ENCODE assay signal across 8 cellular contexts in the genomic region with DNA sequence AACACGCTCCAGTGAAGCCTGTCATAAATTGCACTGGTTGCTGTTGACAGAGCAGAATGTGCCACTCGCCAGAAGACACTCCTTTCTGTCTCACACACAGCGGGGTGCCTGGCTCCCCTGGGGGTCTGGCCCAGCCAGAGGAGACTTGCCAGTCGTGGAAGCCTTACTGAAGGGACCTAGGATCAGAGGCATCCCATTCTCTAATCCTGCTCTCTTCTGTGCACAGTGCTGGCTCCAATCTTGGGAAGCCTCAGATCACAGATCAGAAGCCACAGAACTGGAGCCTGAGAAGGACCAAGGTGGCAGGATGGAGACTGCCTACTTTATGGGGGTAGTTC. TPM values are rescaled to one million over a fixed set of nuclear protein-coding genes. Genes with fewer than 3 reads are reported as not detected.
DNase-seq lines count a peak whose midpoint lies in the region; ATAC-seq and TF ChIP-seq lines count a peak whose summit lies in the region.

No MANE protein-coding gene starts in this region.

- no peaks in the 10 kb centered on the region for H3F3A ChIP-seq in OCI-LY1 (ENCODE audit: insufficient read depth, low read length)

- no peak overlapping the region for H3K18ac ChIP-seq in neuronal stem cell (ENCODE audit: low read length)

- H3K27me3 Mint-ChIP-seq in CD8-positive, alpha-beta T cell (ENCODE audit: low read depth), result no peaks in the 10 kb centered on the region
- peaks cover 7% of the 10 kb centered on the region for H3K27me3 Mint-ChIP-seq in endothelial cell (ENCODE audit: unreplicated experiment)

- H3K27ac Mint-ChIP-seq in CD8-positive, alpha-beta T cell, result peak overlapping the region; percentile 88
- peak overlapping the region; percentile 78 for H3K27ac Mint-ChIP-seq in endothelial cell (ENCODE audit: unreplicated experiment)

- POLR2A ChIA-PET in CD8-positive, alpha-beta T cell (lab: Charles Lee), result interaction anchor here (3.7 to 6.0 kb wide), 2 partner anchors 15 to 41 kb away, joined by 31 to 112 read pairs; no protein-coding TSS in a partner anchor

- H4K20me1 ChIP-seq in OCI-LY1 (ENCODE audit: insufficient read depth, low read length), result no peaks in the 10 kb centered on the region

- H3K9me3 ChIP-seq in CD8-positive, alpha-beta T cell (ENCODE audit: low read length), result no peaks in the 10 kb centered on the region
- H3K9me3 ChIP-seq in OCI-LY1 (ENCODE audit: low read length), result no peaks in the 10 kb centered on the region
- H3K9me3 ChIP-seq in neuronal stem cell (replicated peaks in 1 of 2; ENCODE audit: control insufficient read depth in 2 of 2, insufficient read depth in 1 of 2, low read depth in 1 of 2, low read length in 2 of 2), result no peaks in the 10 kb centered on the region

- no peak overlapping the region for H2BK12ac ChIP-seq in neuronal stem cell (ENCODE audit: low read length)

- H3K79me2 ChIP-seq in OCI-LY1 (ENCODE audit: insufficient read depth, low read length), result peaks cover 21% of the 10 kb centered on the region

- no peak overlapping the region for H4K8ac ChIP-seq in neuronal stem cell (ENCODE audit: low read depth, low read length)

- H3K4me3 Mint-ChIP-seq in CD8-positive, alpha-beta T cell, result peak overlapping the region; percentile 81
- peak overlapping the region; percentile 96 for H3K4me3 Mint-ChIP-seq in endothelial cell (ENCODE audit: unreplicated experiment)

- H3K4me1 ChIP-seq in CD8-positive, alpha-beta T cell (ENCODE audit: insufficient read depth, low read length), result peaks cover 57% of the 10 kb centered on the region
- peaks cover 67% of the 10 kb centered on the region for H3K4me1 ChIP-seq in OCI-LY1 (ENCODE audit: insufficient read depth, low read length, severe bottlenecking)
- H3K4me1 ChIP-seq in neuronal stem cell (ENCODE audit: control insufficient read depth in 2 of 2, insufficient read depth in 1 of 2, low read depth in 1 of 2, low read length in 2 of 2), result peaks cover 21 to 25% of the 10 kb centered on the region in 2 donors

- H3K23ac ChIP-seq in neuronal stem cell (ENCODE audit: low read depth, low read length, poor library complexity), result no peak overlapping the region

- H3K9ac ChIP-seq in OCI-LY1 (ENCODE audit: low read length), result peak overlapping the region; percentile 92
- no peak overlapping the region for H3K9ac ChIP-seq in neuronal stem cell (ENCODE audit: low read depth, low read length, poor library complexity)

- no peak overlapping the region for H3K14ac ChIP-seq in neuronal stem cell (ENCODE audit: low read length)

- H3K27me3 ChIP-seq in CD8-positive, alpha-beta T cell (ENCODE audit: insufficient read depth, low read length), result no peaks in the 10 kb centered on the region
- H3K27me3 ChIP-seq in OCI-LY1 (ENCODE audit: insufficient read depth, low read length) (no peaks in the 10 kb centered on the region), neuronal stem cell (ENCODE audit: control insufficient read depth in 3 of 3, insufficient read depth in 3 of 3, low read depth in 1 of 3, low read length in 3 of 3) (no peaks in the 10 kb centered on the region)

- peaks cover 7% of the 10 kb centered on the region for H3K36me3 Mint-ChIP-seq in CD8-positive, alpha-beta T cell
- peaks cover 14% of the 10 kb centered on the region for H3K36me3 Mint-ChIP-seq in endothelial cell (ENCODE audit: low read depth, unreplicated experiment)

- H3K4me2 ChIP-seq in OCI-LY1 (ENCODE audit: low read length), result peak overlapping the region; percentile 88
- H3K4me2 ChIP-seq in neuronal stem cell (ENCODE audit: insufficient read depth, low read length, poor library complexity, severe bottlenecking), result peak overlapping the region; percentile 40

- DNase-seq in CD8-positive, alpha-beta T cell, result no peak
- DNase-seq in endothelial cell (ENCODE audit: low spot score) (no peak), neuronal stem cell (ENCODE audit: low spot score) (no peak), DMS153 (lab: John Stamatoyannopoulos, UW) (no peak)
- DNase-seq in stimulated activated CD4-positive, alpha-beta T cell treated with anti-CD3 and anti-CD28 coated beads, Interleukin-2, amount 100 ng/mL, for 48 hours, result no peak
- DNase-seq in stimulated activated CD4-positive, alpha-beta T cell treated with anti-CD3 and anti-CD28 coated beads, Interleukin-15, amount 100 ng/mL, for 24 hours, result no peak

- intact Hi-C loops in CD8-positive, alpha-beta T cell (cut with DNase I, micrococcal nuclease), result loop anchor here in 1 of 2 experiments (10.0 kb wide), 1 partner anchor 229 kb away; the partner anchor contains the start of gene NUDC

- CTCF ChIA-PET in CD8-positive, alpha-beta T cell (lab: Charles Lee), result interaction anchor here (0.9 to 2.9 kb wide), 6 partner anchors 12 to 110 kb away, joined by 3 to 30 read pairs (median 6); no protein-coding TSS in a partner anchor

- H2AFZ ChIP-seq in OCI-LY1 (ENCODE audit: low read length) (no peak overlapping the region), neuronal stem cell (ENCODE audit: low read length) (no peak overlapping the region)

- TF ChIP-seq CTCF in CD8-positive, alpha-beta T cell (IDR thresholded peaks at IDR 0.05), result no peak
- no peak for TF ChIP-seq CTCF in OCI-LY1 (IDR thresholded peaks at IDR 0.05; ENCODE audit: low read length)
- TF ChIP-seq CTCF in endothelial cell (IDR thresholded peaks at IDR 0.05; ENCODE audit: unreplicated experiment), result no peak

- no peaks in the 10 kb centered on the region for H3K36me3 ChIP-seq in CD8-positive, alpha-beta T cell (ENCODE audit: insufficient read depth, low read length)
- H3K36me3 ChIP-seq in OCI-LY1 (ENCODE audit: insufficient read depth, low read length) (no peaks in the 10 kb centered on the region), neuronal stem cell (replicated peaks in 1 of 2; ENCODE audit: control insufficient read depth in 2 of 2, insufficient read depth in 2 of 2, low read length in 2 of 2) (peaks cover 0 to 5% of the 10 kb centered on the region in 2 donors)

- H3K4ac ChIP-seq in neuronal stem cell (ENCODE audit: low read length), result no peak overlapping the region

- no peak overlapping the region for H4K91ac ChIP-seq in neuronal stem cell (ENCODE audit: low read depth, low read length, poor library complexity)

- H2AK5ac ChIP-seq in neuronal stem cell (ENCODE audit: low read depth, low read length), result no peak overlapping the region

- H3K9me3 Mint-ChIP-seq in CD8-positive, alpha-beta T cell, result no peaks in the 10 kb centered on the region
- H3K9me3 Mint-ChIP-seq in endothelial cell (ENCODE audit: unreplicated experiment), result no peaks in the 10 kb centered on the region

- H2BK120ac ChIP-seq in neuronal stem cell (ENCODE audit: low read depth, low read length), result no peak overlapping the region

- no peak for ATAC-seq in CD8-positive, alpha-beta T cell
- no peak for ATAC-seq in HG02571 (IDR thresholded peaks at IDR 0.05; ENCODE audit: unreplicated experiment)

- peak overlapping the region; percentile 83 for H3K4me3 ChIP-seq in CD8-positive, alpha-beta T cell (ENCODE audit: low read depth, low read length)
- H3K4me3 ChIP-seq in OCI-LY1 (ENCODE audit: low read depth, low read length, poor library complexity, severe bottlenecking) (peak overlapping the region; percentile 82), neuronal stem cell (ENCODE audit: low read length in 2 of 2) (peak overlapping the region in 1 of 2 donors; percentile 20)

- no peaks in the 10 kb centered on the region for H3K9me2 ChIP-seq in OCI-LY1 (ENCODE audit: low read depth, low read length)

- no peak overlapping the region for H2BK5ac ChIP-seq in neuronal stem cell (ENCODE audit: low read length)

- H3K27ac ChIP-seq in CD8-positive, alpha-beta T cell (ENCODE audit: low read depth, low read length), result no peak overlapping the region
- H3K27ac ChIP-seq in OCI-LY1 (ENCODE audit: low read depth, low read length, poor library complexity, severe bottlenecking), result peak overlapping the region; percentile 66
- H3K27ac ChIP-seq in neuronal stem cell (replicated peaks; ENCODE audit: low read length), result no peak overlapping the region

- H2BK15ac ChIP-seq in neuronal stem cell (ENCODE audit: low read length), result no peak overlapping the region

- H3K4me1 Mint-ChIP-seq in CD8-positive, alpha-beta T cell (ENCODE audit: low read depth), result peaks cover 62% of the 10 kb centered on the region
- H3K4me1 Mint-ChIP-seq in endothelial cell (ENCODE audit: unreplicated experiment), result peaks cover 61% of the 10 kb centered on the region

- H3K79me1 ChIP-seq in neuronal stem cell (ENCODE audit: low read depth, low read length), result peaks cover 7% of the 10 kb centered on the region

- no CpG with 5 or more reads among the region's 4 CpGs for WGBS in neuronal stem cell (ENCODE audit: extremely low coverage in 2 of 2, insufficient read length in 2 of 2, insufficient replicate concordance in 1 of 2), 2 donors

RNA-seq across cellular contexts. Expression of gene SLC9A1, which starts 1.4 kb away (rescaled TPM):
- 10 to 100 TPM; 17.9 to 18.3 TPM for total RNA-seq in CD8-positive, alpha-beta T cell
- 96.2 TPM for total RNA-seq in endothelial cell (ENCODE audit: unreplicated experiment)
- 9.4 TPM for polyA plus RNA-seq in neuronal stem cell (2013, experiment 1 of 2)
- polyA plus RNA-seq in neuronal stem cell (2013, experiment 2 of 2), result 9.4 TPM
